ENCODE assay signal across 8 cellular contexts in the genomic region with DNA sequence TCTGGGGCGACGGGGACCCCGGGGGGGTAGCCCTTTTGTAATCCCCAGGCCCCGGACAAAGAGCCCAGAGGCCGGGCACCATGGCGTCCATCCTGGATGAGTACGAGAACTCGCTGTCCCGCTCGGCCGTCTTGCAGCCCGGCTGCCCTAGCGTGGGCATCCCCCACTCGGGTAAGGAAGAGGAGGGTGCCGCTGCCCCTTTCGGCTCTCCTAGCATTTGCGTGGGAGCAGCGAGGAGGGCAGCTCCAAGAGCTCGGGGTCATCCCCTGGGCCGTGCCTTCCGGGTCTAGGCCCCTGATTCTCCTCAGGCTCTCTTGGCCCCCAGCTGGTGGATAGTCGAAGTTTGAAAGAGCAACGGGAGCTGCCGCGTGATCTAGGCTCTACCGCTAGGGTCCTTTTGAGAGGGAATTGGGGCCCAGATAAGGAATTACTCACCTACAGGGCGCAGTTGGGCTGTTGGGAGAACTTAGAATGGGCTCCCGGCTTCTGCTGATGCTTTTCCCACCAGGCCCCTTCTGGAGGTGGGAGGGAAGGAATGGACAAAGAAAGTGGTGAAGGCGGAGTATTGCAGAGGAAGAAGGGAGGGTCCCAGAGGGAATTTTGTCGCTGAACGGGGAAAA. TPM values are rescaled to one million over a fixed set of nuclear protein-coding genes. Genes with fewer than 3 reads are reported as not detected.
A peak's percentile ranks its signal among the peaks of the same experiment; 100 is the strongest.
DNase-seq lines count a peak whose midpoint lies in the region; ATAC-seq, FAIRE-seq and TF ChIP-seq lines count a peak whose summit lies in the region.

No MANE protein-coding gene starts in this region.

- H3K9me3 Mint-ChIP-seq in activated naive CD8-positive, alpha-beta T cell treated with anti-CD3 and anti-CD28 coated beads for 36 hours: no peaks in the 10 kb centered on the region

- WGBS in heart left ventricle, 4 donors: 1 to 3% (median 2%) methylated on average over 8 to 31 of the region's 31 CpGs
- under 1% methylated on average over 30 of the region's 31 CpGs for WGBS in prostate gland

- no peak overlapping the region for H3K27ac ChIP-seq in SK-N-MC
- peak overlapping the region in 11 of 12 donors; percentile 82 to 96 (median 88) for H3K27ac ChIP-seq in heart left ventricle
- peak overlapping the region; percentile 91 to 93 for H3K27ac ChIP-seq in prostate gland

- TF ChIP-seq POLR2A in heart left ventricle (IDR thresholded peaks at IDR 0.05): no peak
- TF ChIP-seq POLR2A in prostate gland (IDR thresholded peaks at IDR 0.05): no peak

- H3K9me3 ChIP-seq in SK-N-MC (ENCODE audit: low read depth, low read length) (no peaks in the 10 kb centered on the region), heart left ventricle (no peaks in the 10 kb centered on the region), prostate gland (no peaks in the 10 kb centered on the region)

- H3K4me1 Mint-ChIP-seq in activated naive CD8-positive, alpha-beta T cell treated with anti-CD3 and anti-CD28 coated beads for 36 hours: peaks cover 32% of the 10 kb centered on the region

- ATAC-seq in heart left ventricle (peak; percentile 23 to 57 (median 34)), GM21825 (IDR thresholded peaks at IDR 0.05; ENCODE audit: unreplicated experiment) (no peak)

- peaks cover 8% of the 10 kb centered on the region for H3K36me3 ChIP-seq in SK-N-MC (ENCODE audit: insufficient read depth, low read length)
- peaks cover 0 to 43% (median 38%) of the 10 kb centered on the region in 9 donors for H3K36me3 ChIP-seq in heart left ventricle
- peaks cover 4 to 13% of the 10 kb centered on the region in 2 donors for H3K36me3 ChIP-seq in prostate gland

- H3K4me1 ChIP-seq in heart left ventricle: peaks cover 0 to 24% (median 14%) of the 10 kb centered on the region in 12 donors
- peaks cover 6% of the 10 kb centered on the region for H3K4me1 ChIP-seq in prostate gland (replicated peaks)

- H3K27ac Mint-ChIP-seq in activated naive CD8-positive, alpha-beta T cell treated with anti-CD3 and anti-CD28 coated beads for 36 hours: peak overlapping the region; percentile 92

- peak; percentile 45 for TF ChIP-seq CTCF in AG09319 (IDR thresholded peaks at IDR 0.05; ENCODE audit: low read depth, low read length)
- TF ChIP-seq CTCF in heart left ventricle (IDR thresholded peaks at IDR 0.05): peak in 8 of 12 donors; percentile 21 to 46 (median 29)
- TF ChIP-seq CTCF in prostate gland (IDR thresholded peaks at IDR 0.05): peak; percentile 22 to 67 (median 47)

- H3K4me3 ChIP-seq in SK-N-MC: peak overlapping the region; percentile 78
- H3K4me3 ChIP-seq in heart left ventricle: peak overlapping the region; percentile 60 to 99 (median 78)
- peak overlapping the region; percentile 54 to 82 for H3K4me3 ChIP-seq in prostate gland

- H3K27me3 Mint-ChIP-seq in activated naive CD8-positive, alpha-beta T cell treated with anti-CD3 and anti-CD28 coated beads for 36 hours: no peaks in the 10 kb centered on the region

- FAIRE-seq in GM18507 (lab: Jason Lieb, UNC): peak; percentile 79

- peak overlapping the region; percentile 99 for H3K4me3 Mint-ChIP-seq in activated naive CD8-positive, alpha-beta T cell treated with anti-CD3 and anti-CD28 coated beads for 36 hours

- peaks cover 6% of the 10 kb centered on the region for H3K36me3 Mint-ChIP-seq in activated naive CD8-positive, alpha-beta T cell treated with anti-CD3 and anti-CD28 coated beads for 36 hours

- peak overlapping the region; percentile 70 for H3K9ac ChIP-seq in SK-N-MC (ENCODE audit: insufficient read length)

- intact Hi-C loops in heart left ventricle (cut with DNase I) (loop anchor here (1.0 to 10.0 kb wide), 18 partner anchors 37 to 572 kb away; partner anchors contain the start of genes KNL1 (in 9 of the 10), RAD51 (in 3 of the 10), GCHFR (in 2 of the 10) and INO80 (in 2 of the 10)), prostate gland (cut with DNase I) (loop anchor here (5.0 to 10.0 kb wide), 4 partner anchors 37 to 300 kb away; partner anchors contain the start of genes KNL1 and RAD51)

- H3K27me3 ChIP-seq in heart left ventricle (no peaks in the 10 kb centered on the region), prostate gland (replicated peaks; ENCODE audit: insufficient read depth) (no peaks in the 10 kb centered on the region)

- no peak for DNase-seq in AG09319 (ENCODE audit: extremely low read depth, low read depth)
- DNase-seq in GM18507 (ENCODE audit: extremely low spot score, insufficient read length, low read depth): no peak
- peak; percentile 48 for DNase-seq in HS-5 (ENCODE audit: low read depth)
- no peak for DNase-seq in SK-N-MC (ENCODE audit: low read depth, low spot score)
- DNase-seq in activated naive CD8-positive, alpha-beta T cell treated with anti-CD3 and anti-CD28 coated beads for 36 hours: peak; percentile 71
- DNase-seq in heart left ventricle: peak in 2 of 5 donors; percentile 47 to 72
- DNase-seq in prostate gland (ENCODE audit: low spot score): peak; percentile 26

RNA-seq across cellular contexts. Expression of gene VPS18, which starts 0.5 kb away (rescaled TPM):
- 10 to 100 TPM; 12.1 to 13.2 TPM for total RNA-seq in activated naive CD8-positive, alpha-beta T cell treated with anti-CD3 and anti-CD28 coated beads for 36 hours
- total RNA-seq in heart left ventricle (10 to 100 TPM; 18.0 to 29.2 (median 23.1) TPM), prostate gland (10 to 100 TPM; 32.4 to 39.0 TPM)
- 10 to 100 TPM; 14.7 to 21.3 TPM for polyA plus RNA-seq in heart left ventricle

RNA-seq across cellular contexts. Expression of gene RHOV, which starts 20.8 kb away (rescaled TPM):
- under 1 TPM; 0.45 to 0.50 TPM for total RNA-seq in activated naive CD8-positive, alpha-beta T cell treated with anti-CD3 and anti-CD28 coated beads for 36 hours
- total RNA-seq in heart left ventricle: not detected
- not detected for polyA plus RNA-seq in heart left ventricle
- total RNA-seq in prostate gland: 10 to 100 TPM in 1 of 2 donors, 1 to 10 TPM in 1; 5.9 to 11.7 TPM

RNA-seq across cellular contexts. Expression of gene DLL4, which starts 34.3 kb away (rescaled TPM):
- not detected for total RNA-seq in activated naive CD8-positive, alpha-beta T cell treated with anti-CD3 and anti-CD28 coated beads for 36 hours
- total RNA-seq in heart left ventricle: 10 to 100 TPM in 6 of 9 donors, 1 to 10 TPM in 3; 4.7 to 20.8 (median 13.5) TPM
- 10 to 100 TPM in 1 of 2 donors, 1 to 10 TPM in 1; 6.8 to 11.1 TPM for polyA plus RNA-seq in heart left ventricle
- total RNA-seq in prostate gland: 1 to 10 TPM; 6.2 to 6.5 TPM

RNA-seq across cellular contexts. Expression of gene SPINT1, which starts 51.0 kb away (rescaled TPM):
- 1 to 10 TPM; 3.4 to 3.5 TPM for total RNA-seq in activated naive CD8-positive, alpha-beta T cell treated with anti-CD3 and anti-CD28 coated beads for 36 hours
- total RNA-seq in heart left ventricle (1 to 10 TPM in 3 of 9 donors, under 1 TPM in 5, not detected in 1; 0.20 to 3.4 (median 0.76) TPM), prostate gland (100 to 1,000 TPM; 143 to 295 TPM)
- under 1 TPM; 0.11 to 0.39 TPM for polyA plus RNA-seq in heart left ventricle

RNA-seq across cellular contexts. Expression of gene CHAC1, which starts 58.5 kb away (rescaled TPM):
- total RNA-seq in activated naive CD8-positive, alpha-beta T cell treated with anti-CD3 and anti-CD28 coated beads for 36 hours: 10 to 100 TPM; 43.9 to 45.8 TPM
- total RNA-seq in heart left ventricle (1 to 10 TPM in 6 of 9 donors, under 1 TPM in 3; 0.72 to 5.3 (median 1.8) TPM), prostate gland (1 to 10 TPM in 1 of 2 donors, under 1 TPM in 1; 0.18 to 2.7 TPM)
- polyA plus RNA-seq in heart left ventricle: 1 to 10 TPM; 2.4 to 6.1 TPM

Comparison
In these comparisons a context has a peak if more than half of its experiments do, and no peak if none do; other contexts are left out.
1. DNase-seq: peak in HS-5 (single experiment), activated naive CD8-positive, alpha-beta T cell treated with anti-CD3 and anti-CD28 coated beads for 36 hours (single experiment) and prostate gland (single experiment); none in AG09319 (single experiment), GM18507 (single experiment) and SK-N-MC (single experiment).
2. RNA of gene RHOV, which starts 20.8 kb away (total RNA-seq): 5.9 to 11.7 TPM in prostate gland; 0.45 to 0.50 TPM in activated naive CD8-positive, alpha-beta T cell treated with anti-CD3 and anti-CD28 coated beads for 36 hours and not detected in heart left ventricle; every median in the first group is over 4 times any median in the second.
3. RNA of gene DLL4, which starts 34.3 kb away (total RNA-seq): 4.7 to 20.8 TPM in heart left ventricle and 6.2 to 6.5 TPM in prostate gland; not detected in activated naive CD8-positive, alpha-beta T cell treated with anti-CD3 and anti-CD28 coated beads for 36 hours; every median in the first group is over 4 times any median in the second.
4. Peak in every context shown above with its lines, with median percentiles within 50 percentile points of each other: CTCF ChIP-seq and H3K4me3 ChIP-seq.